In the genomic region with DNA sequence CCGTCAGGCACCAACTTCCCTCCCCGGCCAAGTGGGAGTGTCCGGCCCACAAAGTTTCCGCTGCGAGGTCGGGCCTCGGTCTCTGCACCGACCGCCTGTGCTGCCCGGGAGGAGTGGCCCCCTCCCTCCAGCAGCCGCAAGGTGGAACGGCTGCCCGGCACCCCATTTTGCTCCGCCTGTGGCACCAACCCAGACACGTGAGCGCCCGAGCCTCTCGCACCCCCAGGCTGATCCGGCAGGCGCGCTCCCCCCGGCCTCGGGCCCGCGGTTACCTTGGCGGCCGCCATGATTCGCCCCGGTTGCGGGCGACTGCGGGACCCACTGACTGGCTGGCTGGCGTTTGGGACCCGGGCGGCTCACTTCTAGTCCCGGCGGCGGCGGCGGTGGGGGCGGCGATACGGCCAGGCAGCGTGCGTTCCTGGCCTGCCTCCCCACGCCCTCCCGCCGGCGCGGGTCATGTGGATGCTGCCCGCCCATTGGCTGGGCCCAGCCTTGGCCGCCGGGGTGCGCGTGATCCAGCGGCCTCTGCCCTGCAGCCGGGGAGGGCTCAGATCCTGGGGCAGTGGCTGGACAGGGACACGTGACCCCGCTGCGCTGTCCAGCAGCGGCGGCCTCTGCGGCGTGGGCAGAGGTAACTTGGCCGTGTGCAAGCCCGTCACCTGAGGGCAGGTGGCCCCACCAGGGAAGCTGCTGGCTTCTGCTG, we compare ENCODE assay signal across 1 cellular context.
A peak's percentile ranks its signal among the peaks of the same experiment; 100 is the strongest.
TF ChIP-seq lines count a peak whose summit lies in the region.

A gene with protein sequence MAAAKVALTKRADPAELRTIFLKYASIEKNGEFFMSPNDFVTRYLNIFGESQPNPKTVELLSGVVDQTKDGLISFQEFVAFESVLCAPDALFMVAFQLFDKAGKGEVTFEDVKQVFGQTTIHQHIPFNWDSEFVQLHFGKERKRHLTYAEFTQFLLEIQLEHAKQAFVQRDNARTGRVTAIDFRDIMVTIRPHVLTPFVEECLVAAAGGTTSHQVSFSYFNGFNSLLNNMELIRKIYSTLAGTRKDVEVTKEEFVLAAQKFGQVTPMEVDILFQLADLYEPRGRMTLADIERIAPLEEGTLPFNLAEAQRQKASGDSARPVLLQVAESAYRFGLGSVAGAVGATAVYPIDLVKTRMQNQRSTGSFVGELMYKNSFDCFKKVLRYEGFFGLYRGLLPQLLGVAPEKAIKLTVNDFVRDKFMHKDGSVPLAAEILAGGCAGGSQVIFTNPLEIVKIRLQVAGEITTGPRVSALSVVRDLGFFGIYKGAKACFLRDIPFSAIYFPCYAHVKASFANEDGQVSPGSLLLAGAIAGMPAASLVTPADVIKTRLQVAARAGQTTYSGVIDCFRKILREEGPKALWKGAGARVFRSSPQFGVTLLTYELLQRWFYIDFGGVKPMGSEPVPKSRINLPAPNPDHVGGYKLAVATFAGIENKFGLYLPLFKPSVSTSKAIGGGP (minus strand): TSS at position 429 of the 703 bp plus-strand sequence. CDS start 142 bp downstream, at position 287.

TF ChIP-seq in K562, 482 proteins besides CTCF, POLR2A, EP300 and RAD21 (continued from another document and continues in another):
- TF ChIP-seq ZNF395 (CRISPR knock-in tag; IDR thresholded peaks at IDR 0.05) = peak; percentile 85
- TF ChIP-seq SIN3A (IDR thresholded peaks at IDR 0.05; ENCODE audit: borderline replicate concordance in 2 of 2, control insufficient read depth in 1 of 2, low read depth in 2 of 2, low read length in 2 of 2) = peak; percentile 43 to 92; a peak in 2 of 4 replicates
- peak; percentile 90 for TF ChIP-seq MTA3 (IDR thresholded peaks at IDR 0.05; ENCODE audit: borderline replicate concordance)
- no peak for TF ChIP-seq RBBP5 (IDR thresholded peaks at IDR 0.05; ENCODE audit: borderline replicate concordance, insufficient read depth, low read length, poor library complexity, severe bottlenecking)
- TF ChIP-seq, protein P1, sequence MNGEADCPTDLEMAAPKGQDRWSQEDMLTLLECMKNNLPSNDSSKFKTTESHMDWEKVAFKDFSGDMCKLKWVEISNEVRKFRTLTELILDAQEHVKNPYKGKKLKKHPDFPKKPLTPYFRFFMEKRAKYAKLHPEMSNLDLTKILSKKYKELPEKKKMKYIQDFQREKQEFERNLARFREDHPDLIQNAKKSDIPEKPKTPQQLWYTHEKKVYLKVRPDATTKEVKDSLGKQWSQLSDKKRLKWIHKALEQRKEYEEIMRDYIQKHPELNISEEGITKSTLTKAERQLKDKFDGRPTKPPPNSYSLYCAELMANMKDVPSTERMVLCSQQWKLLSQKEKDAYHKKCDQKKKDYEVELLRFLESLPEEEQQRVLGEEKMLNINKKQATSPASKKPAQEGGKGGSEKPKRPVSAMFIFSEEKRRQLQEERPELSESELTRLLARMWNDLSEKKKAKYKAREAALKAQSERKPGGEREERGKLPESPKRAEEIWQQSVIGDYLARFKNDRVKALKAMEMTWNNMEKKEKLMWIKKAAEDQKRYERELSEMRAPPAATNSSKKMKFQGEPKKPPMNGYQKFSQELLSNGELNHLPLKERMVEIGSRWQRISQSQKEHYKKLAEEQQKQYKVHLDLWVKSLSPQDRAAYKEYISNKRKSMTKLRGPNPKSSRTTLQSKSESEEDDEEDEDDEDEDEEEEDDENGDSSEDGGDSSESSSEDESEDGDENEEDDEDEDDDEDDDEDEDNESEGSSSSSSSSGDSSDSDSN (IDR thresholded peaks at IDR 0.05; ENCODE audit: borderline replicate concordance in 1 of 2, low read depth in 2 of 2, low read length in 2 of 2) = 0 out of 4 replicates have a peak, but pooled peaks of 1 of the 2 experiments have one; percentile 74
- TF ChIP-seq, protein P2, sequence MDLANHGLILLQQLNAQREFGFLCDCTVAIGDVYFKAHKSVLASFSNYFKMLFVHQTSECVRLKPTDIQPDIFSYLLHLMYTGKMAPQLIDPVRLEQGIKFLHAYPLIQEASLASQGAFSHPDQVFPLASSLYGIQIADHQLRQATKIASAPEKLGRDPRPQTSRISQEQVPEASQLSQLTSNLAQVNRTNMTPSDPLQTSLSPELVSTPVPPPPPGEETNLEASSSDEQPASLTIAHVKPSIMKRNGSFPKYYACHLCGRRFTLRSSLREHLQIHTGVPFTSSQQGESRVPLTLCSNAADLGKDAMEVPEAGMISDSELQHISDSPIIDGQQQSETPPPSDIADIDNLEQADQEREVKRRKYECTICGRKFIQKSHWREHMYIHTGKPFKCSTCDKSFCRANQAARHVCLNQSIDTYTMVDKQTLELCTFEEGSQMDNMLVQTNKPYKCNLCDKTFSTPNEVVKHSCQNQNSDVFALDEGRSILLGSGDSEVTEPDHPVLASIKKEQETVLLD (IDR thresholded peaks at IDR 0.05) = no peak
- peak; percentile 70 for TF ChIP-seq EGR1 (conservative IDR thresholded peaks at IDR 0.05)
- TF ChIP-seq HDAC1 (IDR thresholded peaks at IDR 0.05) = peak in 1 of 2 experiments; percentile 91; a peak in 2 of 4 replicates
- TF ChIP-seq, protein P3, sequence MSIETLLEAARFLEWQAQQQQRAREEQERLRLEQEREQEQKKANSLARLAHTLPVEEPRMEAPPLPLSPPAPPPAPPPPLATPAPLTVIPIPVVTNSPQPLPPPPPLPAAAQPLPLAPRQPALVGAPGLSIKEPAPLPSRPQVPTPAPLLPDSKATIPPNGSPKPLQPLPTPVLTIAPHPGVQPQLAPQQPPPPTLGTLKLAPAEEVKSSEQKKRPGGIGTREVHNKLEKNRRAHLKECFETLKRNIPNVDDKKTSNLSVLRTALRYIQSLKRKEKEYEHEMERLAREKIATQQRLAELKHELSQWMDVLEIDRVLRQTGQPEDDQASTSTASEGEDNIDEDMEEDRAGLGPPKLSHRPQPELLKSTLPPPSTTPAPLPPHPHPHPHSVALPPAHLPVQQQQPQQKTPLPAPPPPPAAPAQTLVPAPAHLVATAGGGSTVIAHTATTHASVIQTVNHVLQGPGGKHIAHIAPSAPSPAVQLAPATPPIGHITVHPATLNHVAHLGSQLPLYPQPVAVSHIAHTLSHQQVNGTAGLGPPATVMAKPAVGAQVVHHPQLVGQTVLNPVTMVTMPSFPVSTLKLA (conservative IDR thresholded peaks at IDR 0.05) = peak; percentile 97 to 99
- TF ChIP-seq TAF1 (IDR thresholded peaks at IDR 0.05; ENCODE audit: control insufficient read depth, extremely low read depth, insufficient read depth, low read length, severe bottlenecking) = no peak
- TF ChIP-seq HOXB6 (CRISPR knock-in tag; IDR thresholded peaks at IDR 0.05; ENCODE audit: borderline replicate concordance) = no peak
- 0 out of 2 replicates have a peak, but pooled peaks have one; percentile 28 for TF ChIP-seq ZNF217 (CRISPR knock-in tag; IDR thresholded peaks at IDR 0.05)
- TF ChIP-seq ZC3H4 (CRISPR knock-in tag; IDR thresholded peaks at IDR 0.05; ENCODE audit: borderline replicate concordance) = peak; percentile 19; the same call in 1 of the 2 replicates
- no peak for TF ChIP-seq CC2D1A (IDR thresholded peaks at IDR 0.05)
- TF ChIP-seq, protein P4, sequence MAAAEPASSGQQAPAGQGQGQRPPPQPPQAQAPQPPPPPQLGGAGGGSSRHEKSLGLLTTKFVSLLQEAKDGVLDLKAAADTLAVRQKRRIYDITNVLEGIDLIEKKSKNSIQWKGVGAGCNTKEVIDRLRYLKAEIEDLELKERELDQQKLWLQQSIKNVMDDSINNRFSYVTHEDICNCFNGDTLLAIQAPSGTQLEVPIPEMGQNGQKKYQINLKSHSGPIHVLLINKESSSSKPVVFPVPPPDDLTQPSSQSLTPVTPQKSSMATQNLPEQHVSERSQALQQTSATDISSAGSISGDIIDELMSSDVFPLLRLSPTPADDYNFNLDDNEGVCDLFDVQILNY (CRISPR knock-in tag; IDR thresholded peaks at IDR 0.05) = 0 out of 2 replicates have a peak, but pooled peaks have one; percentile 45
- TF ChIP-seq KDM4B (IDR thresholded peaks at IDR 0.05; ENCODE audit: borderline replicate concordance in 2 of 2, low read depth in 1 of 2) = peak in 1 of 2 experiments; percentile 36; a peak in 1 of 4 replicates
- no peak for TF ChIP-seq ZBTB8A (IDR thresholded peaks at IDR 0.05; ENCODE audit: partially characterized antibody)
- TF ChIP-seq RB1 (IDR thresholded peaks at IDR 0.05; ENCODE audit: low read depth) = peak; percentile 85
- TF ChIP-seq RBM14 (IDR thresholded peaks at IDR 0.05; ENCODE audit: borderline replicate concordance, insufficient read depth, low read depth, low read length) = no peak
- TF ChIP-seq, protein P5, sequence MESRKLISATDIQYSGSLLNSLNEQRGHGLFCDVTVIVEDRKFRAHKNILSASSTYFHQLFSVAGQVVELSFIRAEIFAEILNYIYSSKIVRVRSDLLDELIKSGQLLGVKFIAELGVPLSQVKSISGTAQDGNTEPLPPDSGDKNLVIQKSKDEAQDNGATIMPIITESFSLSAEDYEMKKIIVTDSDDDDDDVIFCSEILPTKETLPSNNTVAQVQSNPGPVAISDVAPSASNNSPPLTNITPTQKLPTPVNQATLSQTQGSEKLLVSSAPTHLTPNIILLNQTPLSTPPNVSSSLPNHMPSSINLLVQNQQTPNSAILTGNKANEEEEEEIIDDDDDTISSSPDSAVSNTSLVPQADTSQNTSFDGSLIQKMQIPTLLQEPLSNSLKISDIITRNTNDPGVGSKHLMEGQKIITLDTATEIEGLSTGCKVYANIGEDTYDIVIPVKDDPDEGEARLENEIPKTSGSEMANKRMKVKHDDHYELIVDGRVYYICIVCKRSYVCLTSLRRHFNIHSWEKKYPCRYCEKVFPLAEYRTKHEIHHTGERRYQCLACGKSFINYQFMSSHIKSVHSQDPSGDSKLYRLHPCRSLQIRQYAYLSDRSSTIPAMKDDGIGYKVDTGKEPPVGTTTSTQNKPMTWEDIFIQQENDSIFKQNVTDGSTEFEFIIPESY (CRISPR knock-in tag; IDR thresholded peaks at IDR 0.05) = peak; percentile 84
- peak; percentile 72; the same call in 1 of the 2 replicates for TF ChIP-seq NCOA1 (IDR thresholded peaks at IDR 0.05; ENCODE audit: low read depth)
- no peak for TF ChIP-seq ZNF589 (CRISPR knock-in tag; IDR thresholded peaks at IDR 0.05; ENCODE audit: low read depth)
- no peak for TF ChIP-seq YBX1 (IDR thresholded peaks at IDR 0.05)
- TF ChIP-seq, protein P6, sequence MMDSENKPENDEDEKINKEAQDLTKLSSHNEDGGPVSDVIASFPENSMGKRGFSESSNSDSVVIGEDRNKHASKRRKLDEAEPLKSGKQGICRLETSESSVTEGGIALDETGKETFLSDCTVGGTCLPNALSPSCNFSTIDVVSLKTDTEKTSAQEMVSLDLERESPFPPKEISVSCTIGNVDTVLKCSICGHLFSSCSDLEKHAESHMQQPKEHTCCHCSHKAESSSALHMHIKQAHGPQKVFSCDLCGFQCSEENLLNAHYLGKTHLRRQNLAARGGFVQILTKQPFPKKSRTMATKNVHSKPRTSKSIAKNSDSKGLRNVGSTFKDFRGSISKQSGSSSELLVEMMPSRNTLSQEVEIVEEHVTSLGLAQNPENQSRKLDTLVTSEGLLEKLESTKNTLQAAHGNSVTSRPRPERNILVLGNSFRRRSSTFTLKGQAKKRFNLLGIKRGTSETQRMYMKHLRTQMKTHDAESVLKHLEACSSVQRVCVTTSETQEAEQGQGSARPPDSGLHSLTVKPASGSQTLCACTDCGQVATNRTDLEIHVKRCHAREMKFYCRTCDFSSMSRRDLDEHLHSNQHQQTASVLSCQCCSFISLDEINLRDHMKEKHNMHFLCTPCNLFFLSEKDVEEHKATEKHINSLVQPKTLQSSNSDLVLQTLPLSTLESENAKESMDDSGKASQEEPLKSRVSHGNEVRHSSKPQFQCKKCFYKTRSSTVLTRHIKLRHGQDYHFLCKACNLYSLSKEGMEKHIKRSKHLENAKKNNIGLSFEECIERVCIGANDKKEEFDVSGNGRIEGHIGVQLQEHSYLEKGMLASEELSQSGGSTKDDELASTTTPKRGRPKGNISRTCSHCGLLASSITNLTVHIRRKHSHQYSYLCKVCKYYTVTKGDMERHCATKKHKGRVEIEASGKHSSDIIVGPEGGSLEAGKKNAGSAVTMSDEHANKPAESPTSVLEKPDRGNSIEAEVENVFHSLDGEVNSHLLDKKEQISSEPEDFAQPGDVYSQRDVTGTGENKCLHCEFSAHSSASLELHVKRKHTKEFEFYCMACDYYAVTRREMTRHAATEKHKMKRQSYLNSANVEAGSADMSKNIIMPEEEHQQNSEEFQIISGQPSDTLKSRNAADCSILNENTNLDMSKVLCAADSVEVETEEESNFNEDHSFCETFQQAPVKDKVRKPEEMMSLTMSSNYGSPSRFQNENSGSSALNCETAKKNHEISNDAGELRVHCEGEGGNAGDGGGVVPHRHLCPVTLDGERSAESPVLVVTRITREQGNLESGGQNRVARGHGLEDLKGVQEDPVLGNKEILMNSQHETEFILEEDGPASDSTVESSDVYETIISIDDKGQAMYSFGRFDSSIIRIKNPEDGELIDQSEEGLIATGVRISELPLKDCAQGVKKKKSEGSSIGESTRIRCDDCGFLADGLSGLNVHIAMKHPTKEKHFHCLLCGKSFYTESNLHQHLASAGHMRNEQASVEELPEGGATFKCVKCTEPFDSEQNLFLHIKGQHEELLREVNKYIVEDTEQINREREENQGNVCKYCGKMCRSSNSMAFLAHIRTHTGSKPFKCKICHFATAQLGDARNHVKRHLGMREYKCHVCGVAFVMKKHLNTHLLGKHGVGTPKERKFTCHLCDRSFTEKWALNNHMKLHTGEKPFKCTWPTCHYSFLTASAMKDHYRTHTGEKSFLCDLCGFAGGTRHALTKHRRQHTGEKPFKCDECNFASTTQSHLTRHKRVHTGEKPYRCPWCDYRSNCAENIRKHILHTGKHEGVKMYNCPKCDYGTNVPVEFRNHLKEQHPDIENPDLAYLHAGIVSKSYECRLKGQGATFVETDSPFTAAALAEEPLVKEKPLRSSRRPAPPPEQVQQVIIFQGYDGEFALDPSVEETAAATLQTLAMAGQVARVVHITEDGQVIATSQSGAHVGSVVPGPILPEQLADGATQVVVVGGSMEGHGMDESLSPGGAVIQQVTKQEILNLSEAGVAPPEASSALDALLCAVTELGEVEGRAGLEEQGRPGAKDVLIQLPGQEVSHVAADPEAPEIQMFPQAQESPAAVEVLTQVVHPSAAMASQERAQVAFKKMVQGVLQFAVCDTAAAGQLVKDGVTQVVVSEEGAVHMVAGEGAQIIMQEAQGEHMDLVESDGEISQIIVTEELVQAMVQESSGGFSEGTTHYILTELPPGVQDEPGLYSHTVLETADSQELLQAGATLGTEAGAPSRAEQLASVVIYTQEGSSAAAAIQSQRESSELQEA (IDR thresholded peaks at IDR 0.05; ENCODE audit: low read depth) = no peak
- no peak; the same call in 1 of the 2 replicates for TF ChIP-seq CBX5 (IDR thresholded peaks at IDR 0.05; ENCODE audit: borderline replicate concordance, low read depth)
- TF ChIP-seq DLX4 (CRISPR knock-in tag; IDR thresholded peaks at IDR 0.05) = no peak
- no peak; the same call in 1 of the 2 replicates for TF ChIP-seq FOSL1 (tag; conservative IDR thresholded peaks at IDR 0.05)
